13 cellular contexts compared by ENCODE assay signal in genomic region chr1:41486892-41487728, GRCh38. TPM values are rescaled to one million over a fixed set of nuclear protein-coding genes. Genes with fewer than 3 reads are reported as not detected.
DNase-seq lines count a peak whose midpoint lies in the region; ATAC-seq, FAIRE-seq and TF ChIP-seq lines count a peak whose summit lies in the region.
"Had no signal": no experiment of that assay in that cellular context is flagged by ENCODE, and none has a peak within 500 bp of the region (broad histone marks: within the 10 kb centered on the region; RNA-seq: fewer than 3 reads in every experiment).

No MANE protein-coding gene starts in this region.

- H3K4me1 ChIP-seq in pancreas: peaks cover 27 to 29% (median 28%) of the 10 kb centered on the region in 3 donors

- no peaks in the 10 kb centered on the region for H3K36me3 ChIP-seq in pancreas
- H3K36me3 ChIP-seq: thoracic aorta had no signal

- peak overlapping the region; percentile 50 to 92 (median 87) for H3K27ac Mint-ChIP-seq in brain

- ATAC-seq in HG03432 (IDR thresholded peaks at IDR 0.05; ENCODE audit: unreplicated experiment) (peak; percentile 48), pancreas (no peak), HG03097 (IDR thresholded peaks at IDR 0.05; ENCODE audit: low FRiP score, unreplicated experiment) (no peak)

- H3K4me3 Mint-ChIP-seq in brain: peak overlapping the region; percentile 29 to 61 (median 47)

- TF ChIP-seq CTCF in GM12865 (IDR thresholded peaks at IDR 0.05; ENCODE audit: insufficient read depth, low read depth, low read length, missing control alignments) (no peak), brain (conservative IDR thresholded peaks at IDR 0.05) (no peak), pancreas (IDR thresholded peaks at IDR 0.05) (no peak)

- no peak for FAIRE-seq in pancreas (lab: Jason Lieb, UNC)
- FAIRE-seq: H54 had no signal

- H3K9me3 ChIP-seq in pancreas: no peaks in the 10 kb centered on the region
- H3K9me3 ChIP-seq: thoracic aorta had no signal

- no peaks in the 10 kb centered on the region for H3K27me3 ChIP-seq in pancreas

- H3K27ac ChIP-seq in pancreas: peak overlapping the region; percentile 65 to 82 (median 72)
- H3K27ac ChIP-seq: thoracic aorta had no signal

- peaks cover 78% of the 10 kb centered on the region for H3K4me1 Mint-ChIP-seq in brain

- peaks cover 0 to 6% (median 0%) of the 10 kb centered on the region in 5 experiments for H3K9me3 Mint-ChIP-seq in brain

- DNase-seq in GM12865 (ENCODE audit: low read depth) (peak; percentile 81), pancreas (peak in 4 of 6 donors; percentile 15 to 52 (median 32)), NCI-H1092 (lab: John Stamatoyannopoulos, UW) (no peak), NCI-H2107 treated with DMSO at 0.1 percent for 48 hours (lab: John Stamatoyannopoulos, UW; ENCODE audit: unreplicated experiment) (no peak), RPMI8226 (no peak)
- DNase-seq: activated CD4-positive, alpha-beta T cell treated with anti-CD3 and anti-CD28 coated beads for 4 hours; central memory CD4-positive, alpha-beta T cell; stimulated activated CD4-positive, alpha-beta T cell treated with anti-CD3 and anti-CD28 coated beads, Interleukin-12 subunit alpha, Interleukin-12 subunit beta, amount 100 ng/mL, for 4 hours had no signal

- peak overlapping the region; percentile 33 for H3K4me3 ChIP-seq in GM12865 (ENCODE audit: low read depth, low read length)
- H3K4me3 ChIP-seq in pancreas: peak overlapping the region in 2 of 4 donors; percentile 0 to 5
- H3K4me3 ChIP-seq: thoracic aorta had no signal

- peaks cover 14% of the 10 kb centered on the region for H3K27me3 Mint-ChIP-seq in brain

- H3K36me3 Mint-ChIP-seq in brain: no peaks in the 10 kb centered on the region

- WGBS in pancreas, 2 donors: 50 to 60% methylated on average over 20 of the region's 20 CpGs

- intact Hi-C loops in pancreas (cut with DNase I): no loop called here

RNA-seq across cellular contexts. Expression of gene EDN2, which starts 2.6 kb away (rescaled TPM):
- polyA plus RNA-seq in brain (ENCODE audit: insufficient read depth, low read depth, low replicate concordance) (not detected), pancreas (1 to 10 TPM; 2.9 to 8.3 TPM)
- total RNA-seq in pancreas: 1 to 10 TPM; 1.2 to 3.0 (median 1.6) TPM
- total RNA-seq: thoracic aorta had no signal

Comparison
In these comparisons a context has a peak if more than half of its experiments do, and no peak if none do; other contexts are left out.
1. DNase-seq: peak in GM12865 (single experiment) and pancreas (4 of 6); none in NCI-H1092 (single experiment), NCI-H2107 treated with DMSO at 0.1 percent for 48 hours (single experiment) and RPMI8226 (single experiment).